Comparison of ENCODE assay signal across 3 cellular contexts in the genomic region with DNA sequence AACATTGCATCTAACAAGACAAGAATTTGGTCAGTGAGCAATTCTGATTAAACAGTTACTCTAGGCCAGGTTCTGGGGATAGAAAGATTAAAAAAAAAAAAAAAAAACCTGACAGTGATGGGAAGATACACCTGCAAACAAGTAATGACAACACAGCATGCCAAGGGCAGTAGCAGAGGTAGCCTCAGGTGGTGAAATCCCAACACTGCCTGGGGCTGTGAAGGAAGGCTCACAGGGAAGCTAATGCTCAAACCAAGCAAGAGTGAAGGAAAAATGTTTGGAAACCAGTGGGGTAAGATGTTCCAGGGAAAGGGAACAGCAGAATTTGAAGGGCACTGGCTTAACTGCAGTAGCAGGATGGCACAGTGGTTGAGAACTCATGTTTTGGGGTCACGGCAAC. TPM values are rescaled to one million over a fixed set of nuclear protein-coding genes. Genes with fewer than 3 reads are reported as not detected.
"Had no signal": no experiment of that assay in that cellular context is flagged by ENCODE, and none has a peak within 500 bp of the region (broad histone marks: within the 10 kb centered on the region; RNA-seq: fewer than 3 reads in every experiment).

No MANE protein-coding gene starts in this region.

- DNase-seq: GDM1, GF-D8 had no signal

- H3K4me3 ChIP-seq: GM12878 had no signal

RNA-seq across cellular contexts. Expression of a gene that starts 8.9 kb away (rescaled TPM):
- polyA plus RNA-seq: GM12878 had no signal
